ENCODE assay signal across 12 cellular contexts in genomic region chr14:99171396-99171795, GRCh38.
DNase-seq lines count a peak whose midpoint lies in the region; ATAC-seq and TF ChIP-seq lines count a peak whose summit lies in the region.
"Had no signal": no experiment of that assay in that cellular context is flagged by ENCODE, and none has a peak within 500 bp of the region (broad histone marks: within the 10 kb centered on the region; RNA-seq: fewer than 3 reads in every experiment).

No MANE protein-coding gene starts in this region.

- H3K4me3 ChIP-seq in CD8-positive, alpha-beta T cell (ENCODE audit: low read depth, low read length): no peak overlapping the region
- no peak overlapping the region for H3K4me3 ChIP-seq in SJCRH30
- H3K4me3 ChIP-seq: A549, HAP-1 had no signal

- no peak for DNase-seq in activated naive CD8-positive, alpha-beta T cell treated with anti-CD3 and anti-CD28 coated beads, Interleukin-2, amount 50 U/mL, for 24 hours
- DNase-seq in CD8-positive, alpha-beta T cell: no peak
- no peak for DNase-seq in naive thymus-derived CD8-positive, alpha-beta T cell
- DNase-seq in SJCRH30 (no peak), globus pallidus (ENCODE audit: low spot score) (no peak)
- DNase-seq: BE2C, DMS53 had no signal

- H3K4me1 Mint-ChIP-seq in activated naive CD8-positive, alpha-beta T cell (ENCODE audit: low read depth): peaks cover 33% of the 10 kb centered on the region
- peaks cover 4% of the 10 kb centered on the region for H3K4me1 Mint-ChIP-seq in activated naive CD8-positive, alpha-beta T cell treated with anti-CD3 and anti-CD28 coated beads, Interleukin-2, amount 50 U/mL, for 24 hours
- H3K4me1 Mint-ChIP-seq in CD8-positive, alpha-beta T cell (ENCODE audit: low read depth): peaks cover 42% of the 10 kb centered on the region
- H3K4me1 Mint-ChIP-seq in activated T-helper 17 cell treated with anti-CD3 and anti-CD28 coated beads, Interleukin-2, amount 50 U/mL, for 72 hours: peaks cover 4% of the 10 kb centered on the region
- H3K4me1 Mint-ChIP-seq in naive thymus-derived CD8-positive, alpha-beta T cell: peaks cover 14 to 49% (median 38%) of the 10 kb centered on the region in 4 donors

- no peak overlapping the region for H3K4me3 Mint-ChIP-seq in activated naive CD8-positive, alpha-beta T cell
- H3K4me3 Mint-ChIP-seq in activated naive CD8-positive, alpha-beta T cell treated with anti-CD3 and anti-CD28 coated beads, Interleukin-2, amount 50 U/mL, for 24 hours: no peak overlapping the region
- no peak overlapping the region for H3K4me3 Mint-ChIP-seq in CD8-positive, alpha-beta T cell
- H3K4me3 Mint-ChIP-seq in activated T-helper 17 cell treated with anti-CD3 and anti-CD28 coated beads, Interleukin-2, amount 50 U/mL, for 72 hours: no peak overlapping the region
- no peak overlapping the region for H3K4me3 Mint-ChIP-seq in naive thymus-derived CD8-positive, alpha-beta T cell

- POLR2A ChIA-PET in CD8-positive, alpha-beta T cell (lab: Charles Lee): interaction anchor here (0.6 to 0.7 kb wide), 3 partner anchors 62 to 984 kb away, joined by 3 to 5 read pairs (median 4); no protein-coding TSS in a partner anchor
- POLR2A ChIA-PET in naive thymus-derived CD8-positive, alpha-beta T cell (lab: Charles Lee): no interaction called here

- H3K4me1 ChIP-seq in CD8-positive, alpha-beta T cell (ENCODE audit: insufficient read depth, low read length): peaks cover 17% of the 10 kb centered on the region
- no peaks in the 10 kb centered on the region for H3K4me1 ChIP-seq in SJCRH30
- H3K4me1 ChIP-seq: A549, BE2C had no signal

- peaks cover 22% of the 10 kb centered on the region for H3K36me3 ChIP-seq in CD8-positive, alpha-beta T cell (ENCODE audit: insufficient read depth, low read length)
- no peaks in the 10 kb centered on the region for H3K36me3 ChIP-seq in SJCRH30
- H3K36me3 ChIP-seq: BE2C, HAP-1 had no signal

- TF ChIP-seq CTCF in CD8-positive, alpha-beta T cell (IDR thresholded peaks at IDR 0.05): no peak

- no peak overlapping the region for H3K27ac ChIP-seq in CD8-positive, alpha-beta T cell (ENCODE audit: low read depth, low read length)
- H3K27ac ChIP-seq in SJCRH30: no peak overlapping the region
- H3K27ac ChIP-seq: A549, C4-2B had no signal

- peaks cover 17% of the 10 kb centered on the region for H3K36me3 Mint-ChIP-seq in activated naive CD8-positive, alpha-beta T cell
- peaks cover 37% of the 10 kb centered on the region for H3K36me3 Mint-ChIP-seq in activated naive CD8-positive, alpha-beta T cell treated with anti-CD3 and anti-CD28 coated beads, Interleukin-2, amount 50 U/mL, for 24 hours (ENCODE audit: low read depth)
- peaks cover 70% of the 10 kb centered on the region for H3K36me3 Mint-ChIP-seq in CD8-positive, alpha-beta T cell
- H3K36me3 Mint-ChIP-seq in activated T-helper 17 cell treated with anti-CD3 and anti-CD28 coated beads, Interleukin-2, amount 50 U/mL, for 72 hours (ENCODE audit: low read depth): peaks cover 61% of the 10 kb centered on the region
- H3K36me3 Mint-ChIP-seq in naive thymus-derived CD8-positive, alpha-beta T cell: peaks cover 14 to 68% (median 54%) of the 10 kb centered on the region in 3 donors

- no peaks in the 10 kb centered on the region for H3K9me3 ChIP-seq in CD8-positive, alpha-beta T cell (ENCODE audit: low read length)
- H3K9me3 ChIP-seq in SJCRH30 (replicated peaks): no peaks in the 10 kb centered on the region
- H3K9me3 ChIP-seq: BE2C, HAP-1 had no signal

- intact Hi-C loops in CD8-positive, alpha-beta T cell (cut with DNase I, micrococcal nuclease): no loop called here

- peaks cover 3% of the 10 kb centered on the region for H3K9me3 Mint-ChIP-seq in activated naive CD8-positive, alpha-beta T cell (ENCODE audit: low read depth)
- H3K9me3 Mint-ChIP-seq in activated naive CD8-positive, alpha-beta T cell treated with anti-CD3 and anti-CD28 coated beads, Interleukin-2, amount 50 U/mL, for 24 hours: no peaks in the 10 kb centered on the region
- H3K9me3 Mint-ChIP-seq in CD8-positive, alpha-beta T cell: peaks cover 2% of the 10 kb centered on the region
- H3K9me3 Mint-ChIP-seq in activated T-helper 17 cell treated with anti-CD3 and anti-CD28 coated beads, Interleukin-2, amount 50 U/mL, for 72 hours: peaks cover 3% of the 10 kb centered on the region
- H3K9me3 Mint-ChIP-seq in naive thymus-derived CD8-positive, alpha-beta T cell: peaks cover 0 to 5% (median 3%) of the 10 kb centered on the region in 9 donors

- no peaks in the 10 kb centered on the region for H3K27me3 Mint-ChIP-seq in activated naive CD8-positive, alpha-beta T cell
- H3K27me3 Mint-ChIP-seq in activated naive CD8-positive, alpha-beta T cell treated with anti-CD3 and anti-CD28 coated beads, Interleukin-2, amount 50 U/mL, for 24 hours: no peaks in the 10 kb centered on the region
- no peaks in the 10 kb centered on the region for H3K27me3 Mint-ChIP-seq in CD8-positive, alpha-beta T cell (ENCODE audit: low read depth)
- H3K27me3 Mint-ChIP-seq in activated T-helper 17 cell treated with anti-CD3 and anti-CD28 coated beads, Interleukin-2, amount 50 U/mL, for 72 hours: no peaks in the 10 kb centered on the region
- H3K27me3 Mint-ChIP-seq in naive thymus-derived CD8-positive, alpha-beta T cell: peaks cover 0 to 2% (median 0%) of the 10 kb centered on the region in 5 donors

- CTCF ChIA-PET in CD8-positive, alpha-beta T cell (lab: Charles Lee): interaction anchor here (0.7 kb wide), 1 partner anchor 20 kb away, joined by 6 read pairs; no protein-coding TSS in a partner anchor

- peak overlapping the region; percentile 47 for H3K27ac Mint-ChIP-seq in activated naive CD8-positive, alpha-beta T cell
- H3K27ac Mint-ChIP-seq in activated naive CD8-positive, alpha-beta T cell treated with anti-CD3 and anti-CD28 coated beads, Interleukin-2, amount 50 U/mL, for 24 hours: no peak overlapping the region
- H3K27ac Mint-ChIP-seq in CD8-positive, alpha-beta T cell: peak overlapping the region; percentile 53
- peak overlapping the region; percentile 17 for H3K27ac Mint-ChIP-seq in activated T-helper 17 cell treated with anti-CD3 and anti-CD28 coated beads, Interleukin-2, amount 50 U/mL, for 72 hours
- H3K27ac Mint-ChIP-seq in naive thymus-derived CD8-positive, alpha-beta T cell: peak overlapping the region in 8 of 10 donors; percentile 22 to 78 (median 42)

- no peaks in the 10 kb centered on the region for H3K27me3 ChIP-seq in CD8-positive, alpha-beta T cell (ENCODE audit: insufficient read depth, low read length)
- H3K27me3 ChIP-seq in SJCRH30: no peaks in the 10 kb centered on the region
- H3K27me3 ChIP-seq: BE2C had no signal

- no peak for ATAC-seq in activated naive CD8-positive, alpha-beta T cell treated with anti-CD3 and anti-CD28 coated beads, Interleukin-2, amount 50 U/mL, for 24 hours
- ATAC-seq in CD8-positive, alpha-beta T cell: no peak
- ATAC-seq in activated T-helper 17 cell treated with anti-CD3 and anti-CD28 coated beads, Interleukin-2, amount 50 U/mL, for 72 hours (replicated peaks): no peak
- ATAC-seq in naive thymus-derived CD8-positive, alpha-beta T cell: no peak
- ATAC-seq: A549 had no signal
